In genomic region chr19:14061751-14062557, GRCh38 we compare ENCODE assay signal across 1 cellular context.
TF ChIP-seq lines count a peak whose summit lies in the region.

Gene PALM3, minus strand, starts transcription at chr19:14062076. Its CDS starts 96 bp downstream, at chr19:14061980.

TF ChIP-seq in SK-N-SH, 30 proteins besides CTCF, POLR2A, EP300 and RAD21 (continued from another document):
- no peak for TF ChIP-seq TCF12 (IDR thresholded peaks at IDR 0.05)
- TF ChIP-seq USF2 (IDR thresholded peaks at IDR 0.05; ENCODE audit: borderline replicate concordance, low read depth, low read length): no peak
- no peak for TF ChIP-seq EZH2phosphoT487 (IDR thresholded peaks at IDR 0.05; ENCODE audit: borderline replicate concordance, low read depth)
- no peak for TF ChIP-seq MEF2A (IDR thresholded peaks at IDR 0.05; ENCODE audit: borderline replicate concordance, low read depth)
TF ChIP-seq in SK-N-SH: peak in this region for 0.
